Comparison of ENCODE assay signal across 10 cellular contexts in genomic region chr5:142246263-142246662, GRCh38.
A peak's percentile ranks its signal among the peaks of the same experiment; 100 is the strongest.
DNase-seq lines count a peak whose midpoint lies in the region; ATAC-seq and TF ChIP-seq lines count a peak whose summit lies in the region.
"Had no signal": no experiment of that assay in that cellular context is flagged by ENCODE, and none has a peak within 500 bp of the region (broad histone marks: within the 10 kb centered on the region; RNA-seq: fewer than 3 reads in every experiment).

No MANE protein-coding gene starts in this region.

- H3K9ac ChIP-seq in PC-3 (ENCODE audit: low read length), result no peak overlapping the region

- DNase-seq in Ammon's horn (ENCODE audit: low spot score), result peak; percentile 15
- peak; percentile 32 for DNase-seq in PC-3
- DNase-seq in fibroblast of gingiva (ENCODE audit: low read depth), result peak; percentile 92
- DNase-seq in neural crest cell (ENCODE audit: low read depth, low spot score), result no peak
- DNase-seq in NAMALWA (ENCODE audit: low spot score), result no peak
- no peak for DNase-seq in T-cell

- H3K9me3 Mint-ChIP-seq in neural crest cell, result no peaks in the 10 kb centered on the region
- H3K9me3 Mint-ChIP-seq in T-cell, result peaks cover 2 to 7% (median 4%) of the 10 kb centered on the region in 3 donors

- POLR2A ChIA-PET in PC-3 (lab: Charles Lee; ENCODE audit: unreplicated experiment), result no interaction called here
- POLR2A ChIA-PET in T-cell (lab: Charles Lee), result no interaction called here

- CTCF ChIA-PET in PC-3 (lab: Charles Lee) (no interaction called here), T-cell (lab: Charles Lee) (no interaction called here)

- H3K27ac ChIP-seq in PC-3 (ENCODE audit: low read length), result no peak overlapping the region
- H3K27ac ChIP-seq: HL-60, PC-9 had no signal

- H3K4me2 ChIP-seq in PC-3 (ENCODE audit: low read length), result no peak overlapping the region
- H3K4me2 ChIP-seq: PC-9 had no signal

- H3K4me1 Mint-ChIP-seq in neural crest cell, result peaks cover 12% of the 10 kb centered on the region
- no peaks in the 10 kb centered on the region for H3K4me1 Mint-ChIP-seq in T-cell

- H3K9me2 ChIP-seq in PC-3 (replicated peaks; ENCODE audit: low read length), result no peaks in the 10 kb centered on the region

- no peaks in the 10 kb centered on the region for H3K27me3 Mint-ChIP-seq in neural crest cell (ENCODE audit: low read depth)
- peaks cover 0 to 2% of the 10 kb centered on the region in 2 donors for H3K27me3 Mint-ChIP-seq in T-cell

- no TSS peak for BruUV-seq in PC-3 (replicated peaks; lab: Mats Ljungman, UMichigan)

- no peak overlapping the region for H3K4me3 ChIP-seq in PC-3 (ENCODE audit: low read length)
- H3K4me3 ChIP-seq: PC-9 had no signal

- peaks cover 34% of the 10 kb centered on the region for H3K4me1 ChIP-seq in PC-3 (ENCODE audit: insufficient read depth, low read length)

- H3K27ac Mint-ChIP-seq in neural crest cell (ENCODE audit: unreplicated experiment) (peak overlapping the region; percentile 29), T-cell (no peak overlapping the region)

- ATAC-seq in PC-3, result peak; percentile 57
- no peak for ATAC-seq in T-cell (replicated peaks in 1 of 4)
- ATAC-seq in HG03378 (IDR thresholded peaks at IDR 0.05; ENCODE audit: unreplicated experiment), result no peak
- no peak for ATAC-seq in HG03521 (IDR thresholded peaks at IDR 0.05; ENCODE audit: unreplicated experiment)

- intact Hi-C loops in PC-3 (cut with micrococcal nuclease), result no loop called here

- H4K20me1 ChIP-seq in PC-3 (ENCODE audit: low read length), result no peaks in the 10 kb centered on the region

- TF ChIP-seq CTCF in PC-3 (conservative IDR thresholded peaks at IDR 0.05; ENCODE audit: low read depth, low read length), result no peak
- no peak for TF ChIP-seq CTCF in neural crest cell (conservative IDR thresholded peaks at IDR 0.05)

- no peaks in the 10 kb centered on the region for H3K36me3 Mint-ChIP-seq in neural crest cell (ENCODE audit: low read depth)
- no peaks in the 10 kb centered on the region for H3K36me3 Mint-ChIP-seq in T-cell

- no peaks in the 10 kb centered on the region for H3K36me3 ChIP-seq in PC-3 (ENCODE audit: low read depth, low read length)

- no peak overlapping the region for H2AFZ ChIP-seq in PC-3 (ENCODE audit: low read length)
- H2AFZ ChIP-seq: PC-9 had no signal

- H3K4me3 Mint-ChIP-seq in neural crest cell, result no peak overlapping the region
- H3K4me3 Mint-ChIP-seq in T-cell, result no peak overlapping the region

- no peaks in the 10 kb centered on the region for H3K9me3 ChIP-seq in PC-3 (ENCODE audit: low read length)

- no peaks in the 10 kb centered on the region for H3F3A ChIP-seq in PC-3 (ENCODE audit: low read length, unreplicated experiment)

- no peaks in the 10 kb centered on the region for H3K27me3 ChIP-seq in PC-3 (ENCODE audit: low read length)

- no peaks in the 10 kb centered on the region for H3K79me2 ChIP-seq in PC-3 (ENCODE audit: low read length)

Comparison
In these comparisons a context has a peak if more than half of its experiments do, and no peak if none do; other contexts are left out.
1. DNase-seq: peak in Ammon's horn (single experiment), PC-3 (single experiment) and fibroblast of gingiva (single experiment); none in neural crest cell (single experiment), NAMALWA (single experiment) and T-cell (0 of 34).